In the genomic region with DNA sequence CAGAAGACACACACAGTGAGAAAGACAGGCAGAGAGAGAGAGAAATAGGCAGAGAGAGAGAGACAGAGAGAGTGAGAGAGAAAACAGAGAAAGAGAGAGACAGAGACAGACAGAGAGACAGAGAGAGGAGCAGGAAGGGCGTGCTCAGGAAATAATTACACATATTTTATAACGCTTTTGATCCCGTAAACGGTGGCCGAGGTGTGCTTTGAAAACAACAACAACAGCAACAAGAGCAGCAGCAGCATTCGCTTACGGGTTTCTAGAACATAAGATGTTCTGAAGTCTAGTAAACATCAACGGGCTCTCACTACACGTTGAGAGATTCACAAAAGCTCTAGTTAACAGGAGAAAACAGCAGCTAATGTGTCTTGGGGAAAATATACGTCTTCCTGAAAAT, we compare ENCODE assay signal across 13 cellular contexts.
A peak's percentile ranks its signal among the peaks of the same experiment; 100 is the strongest.
DNase-seq lines count a peak whose midpoint lies in the region; ATAC-seq and FAIRE-seq lines count a peak whose summit lies in the region.
"Had no signal": no experiment of that assay in that cellular context is flagged by ENCODE, and none has a peak within 500 bp of the region (broad histone marks: within the 10 kb centered on the region; RNA-seq: fewer than 3 reads in every experiment).

No MANE protein-coding gene starts in this region.

- peaks cover 12% of the 10 kb centered on the region for H3K4me1 ChIP-seq in iPS-15b (ENCODE audit: control insufficient read depth, insufficient read depth, low read length)
- H3K4me1 ChIP-seq in small intestine (ENCODE audit: control insufficient read depth in 2 of 2, insufficient read depth in 1 of 2, low read depth in 1 of 2, low read length in 1 of 2) = no peaks in the 10 kb centered on the region

- H3K27me3 ChIP-seq in iPS-15b (ENCODE audit: control insufficient read depth, insufficient read depth, low read length) = peaks cover 2% of the 10 kb centered on the region
- H3K27me3 ChIP-seq in small intestine (ENCODE audit: control insufficient read depth in 2 of 2, insufficient read depth in 2 of 2, low read length in 2 of 2) = no peaks in the 10 kb centered on the region

- 31 to 35% (median 33%) methylated on average over 10 of the region's 10 CpGs for WGBS in small intestine, 3 donors

- H3K9ac ChIP-seq in iPS-15b (ENCODE audit: low read depth, low read length) = peak overlapping the region; percentile 1

- peak; percentile 36 for ATAC-seq in HG03280 (IDR thresholded peaks at IDR 0.05; ENCODE audit: unreplicated experiment)
- peak; percentile 28 for ATAC-seq in T-helper 17 cell
- ATAC-seq: HCT116 had no signal

- H3K4me3 Mint-ChIP-seq in T-helper 17 cell = no peak overlapping the region

- H3K4me3 ChIP-seq in iPS-15b (ENCODE audit: low read depth, low read length) = peak overlapping the region; percentile 42
- H3K4me3 ChIP-seq in small intestine (ENCODE audit: low read depth in 1 of 2, low read length in 2 of 2) = no peak overlapping the region

- H3K27ac ChIP-seq in small intestine (ENCODE audit: low read depth in 1 of 2, low read length in 1 of 2) = no peak overlapping the region

- no peak for FAIRE-seq in small intestine (lab: Jason Lieb, UNC)
- FAIRE-seq: GM19239, urothelium cell line had no signal

- no peaks in the 10 kb centered on the region for H3K4me1 Mint-ChIP-seq in T-helper 17 cell

- no peak overlapping the region for H3K27ac Mint-ChIP-seq in T-helper 17 cell

- H3K27me3 Mint-ChIP-seq in T-helper 17 cell = no peaks in the 10 kb centered on the region

- no peaks in the 10 kb centered on the region for H3K9me3 ChIP-seq in T-helper 17 cell (ENCODE audit: control insufficient read depth, low read length, poor library complexity, severe bottlenecking)
- no peaks in the 10 kb centered on the region for H3K9me3 ChIP-seq in iPS-15b (ENCODE audit: control insufficient read depth, insufficient read depth, low read length)
- H3K9me3 ChIP-seq in small intestine (ENCODE audit: control insufficient read depth, low read depth) = no peaks in the 10 kb centered on the region

- H3K36me3 ChIP-seq in iPS-15b (ENCODE audit: control insufficient read depth, insufficient read depth, low read length) (no peaks in the 10 kb centered on the region), small intestine (ENCODE audit: control insufficient read depth in 2 of 2, insufficient read depth in 2 of 2, low read length in 2 of 2) (no peaks in the 10 kb centered on the region)

- peaks cover 2% of the 10 kb centered on the region for H3K36me3 Mint-ChIP-seq in T-helper 17 cell (ENCODE audit: low read depth)

- no peak for DNase-seq in T-helper 17 cell
- peak; percentile 2 for DNase-seq in small intestine
- DNase-seq in GF-D8 (lab: John Stamatoyannopoulos, UW) = no peak
- DNase-seq in effector CD4-positive, alpha-beta T cell = no peak
- DNase-seq in HuH-7 (ENCODE audit: low spot score) = no peak
- DNase-seq in COR-L47 (lab: John Stamatoyannopoulos, UW) = no peak
- DNase-seq: erythroblast, left cardiac atrium had no signal
